Comparison of ENCODE assay signal across 28 cellular contexts in the genomic region with DNA sequence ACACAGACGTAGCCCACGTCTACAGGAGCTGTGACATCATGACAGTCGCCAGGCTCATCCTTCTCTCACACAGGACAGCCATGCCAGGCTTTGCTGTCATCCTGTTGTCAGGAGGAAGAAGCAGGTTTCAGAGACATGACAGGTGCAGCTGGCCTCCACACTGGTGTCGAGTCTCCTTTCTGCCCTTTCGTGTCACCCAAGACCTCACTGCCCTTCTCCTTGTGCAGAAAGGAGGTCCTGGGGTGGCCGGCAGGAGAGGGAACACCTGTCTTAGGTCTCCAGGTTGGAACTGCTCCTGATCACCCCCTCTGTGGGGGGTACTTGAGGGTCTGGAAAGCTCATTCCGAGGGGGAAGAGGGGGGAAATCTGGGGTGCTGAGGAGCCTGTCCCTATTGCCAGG. TPM values are rescaled to one million over a fixed set of nuclear protein-coding genes. Genes with fewer than 3 reads are reported as not detected.
DNase-seq lines count a peak whose midpoint lies in the region; FAIRE-seq and TF ChIP-seq lines count a peak whose summit lies in the region.
"Had no signal": no experiment of that assay in that cellular context is flagged by ENCODE, and none has a peak within 500 bp of the region (broad histone marks: within the 10 kb centered on the region; RNA-seq: fewer than 3 reads in every experiment).

No MANE protein-coding gene starts in this region.

- FAIRE-seq in kidney (lab: Jason Lieb, UNC) (no peak), GM12892 (lab: Jason Lieb, UNC) (no peak)
- FAIRE-seq: GM18507, K562 had no signal

- no peak overlapping the region for H3K27ac ChIP-seq in OCI-LY3 (ENCODE audit: low read length)
- H3K27ac ChIP-seq in kidney (ENCODE audit: low read depth in 2 of 2, low read length in 2 of 2) = no peak overlapping the region
- H3K27ac ChIP-seq: GM23248, RWPE1 had no signal

- peak; percentile 54 for DNase-seq in activated CD8-positive, alpha-beta memory T cell treated with anti-CD3 and anti-CD28 coated beads for 24 hours
- no peak for DNase-seq in activated CD8-positive, alpha-beta memory T cell treated with anti-CD3 and anti-CD28 coated beads, Interleukin-2, amount 50 U/mL, for 4 hours
- DNase-seq in kidney = peak; percentile 46
- peak; percentile 19 for DNase-seq in stimulated activated CD8-positive, alpha-beta memory T cell treated with anti-CD3 and anti-CD28 coated beads, Interleukin-4, amount 100 ng/mL, for 48 hours
- DNase-seq in GM12892 (ENCODE audit: insufficient read length) = no peak
- no peak for DNase-seq in HAP-1 (ENCODE audit: low spot score in 2 of 2)
- no peak for DNase-seq in NCI-H2227 treated with DMSO at 0.1 percent for 48 hours (lab: John Stamatoyannopoulos, UW)
- DNase-seq: 8988T; ACHN; BE2C; CD4-positive, CD25-positive, alpha-beta regulatory T cell; DMS153; DND-41; GM23248; H7; Kasumi-1; MV-4-11; NCI-H1105; NCI-H1436 treated with DMSO at 0.1 percent for 48 hours; NCI-H2029; NCI-H446 treated with DMSO at 0.1 percent for 48 hours; NCI-H526; NCI-H82; SHP77 had no signal

- H3K79me2 ChIP-seq in OCI-LY3 (ENCODE audit: low read length) = no peaks in the 10 kb centered on the region

- no peaks in the 10 kb centered on the region for H4K20me1 ChIP-seq in OCI-LY3 (ENCODE audit: insufficient read depth, low read length)

- intact Hi-C loops in kidney (cut with DNase I) = no loop called here

- no peak overlapping the region for H3K9ac ChIP-seq in OCI-LY3 (ENCODE audit: low read length)
- H3K9ac ChIP-seq in kidney (ENCODE audit: low read length in 2 of 2) = no peak overlapping the region
- H3K9ac ChIP-seq: GM23248 had no signal

- no peak for TF ChIP-seq CTCF in OCI-LY3 (IDR thresholded peaks at IDR 0.05; ENCODE audit: low read depth, low read length)
- TF ChIP-seq CTCF in kidney (IDR thresholded peaks at IDR 0.05; ENCODE audit: borderline replicate concordance, extremely low read depth, insufficient read depth) = no peak

- 0 out of 2 replicates have a peak, but pooled peaks cover 5% of the 10 kb centered on the region for H3K9me3 ChIP-seq in OCI-LY3 (ENCODE audit: insufficient read depth, low read length)
- H3K9me3 ChIP-seq in kidney (ENCODE audit: control insufficient read depth in 1 of 2, low read length in 2 of 2) = no peaks in the 10 kb centered on the region
- H3K9me3 ChIP-seq in HAP-1 = peaks cover 5% of the 10 kb centered on the region; the same call in 1 of the 2 replicates
- H3K9me3 ChIP-seq: BE2C had no signal

- H3K36me3 ChIP-seq in OCI-LY3 (replicated peaks; ENCODE audit: low read depth, low read length) (no peaks in the 10 kb centered on the region), kidney (ENCODE audit: control insufficient read depth in 1 of 2, insufficient read depth in 2 of 2, low read length in 2 of 2) (no peaks in the 10 kb centered on the region), HAP-1 (replicated peaks) (no peaks in the 10 kb centered on the region)
- H3K36me3 ChIP-seq: BE2C had no signal

- in situ Hi-C loops in HAP-1 (cut with MboI; ENCODE audit: low sequenced_read_pairs) = no loop called here

- 0 out of 2 replicates have a peak, but pooled peaks cover 6% of the 10 kb centered on the region for H3K27me3 ChIP-seq in OCI-LY3 (ENCODE audit: low read depth, low read length)
- peaks cover 16% of the 10 kb centered on the region for H3K27me3 ChIP-seq in HAP-1 (ENCODE audit: low read depth)

- peaks cover 66% of the 10 kb centered on the region for H3K4me1 ChIP-seq in OCI-LY3 (ENCODE audit: low read length)
- H3K4me1 ChIP-seq in kidney (ENCODE audit: control insufficient read depth in 1 of 2, insufficient read depth in 1 of 2, low read depth in 1 of 2, low read length in 2 of 2) = no peaks in the 10 kb centered on the region
- H3K4me1 ChIP-seq in HAP-1 = no peaks in the 10 kb centered on the region
- H3K4me1 ChIP-seq: BE2C had no signal

- H3K4me2 ChIP-seq in OCI-LY3 (ENCODE audit: low read length) = peak overlapping the region; percentile 19; the same call in 1 of the 2 replicates

- TF ChIP-seq POLR2A in GM12892 (IDR thresholded peaks at IDR 0.05; ENCODE audit: low read depth, low read length) = no peak

- H3K4me3 ChIP-seq in OCI-LY3 (ENCODE audit: low read length) (no peak overlapping the region), kidney (ENCODE audit: low read length in 2 of 2) (no peak overlapping the region), HAP-1 (no peak overlapping the region)
- H3K4me3 ChIP-seq: GM23248, K562 had no signal

- H2AFZ ChIP-seq in OCI-LY3 (ENCODE audit: low read depth, low read length) = no peak overlapping the region
- H2AFZ ChIP-seq: GM23248 had no signal

RNA-seq across cellular contexts. Expression of gene IRF8, which starts 41.6 kb away (rescaled TPM):
- 33.3 TPM for total RNA-seq in kidney
- 2.9 TPM for polyA plus RNA-seq in kidney (ENCODE audit: insufficient read depth, low read depth, low replicate concordance)
- 139 TPM for polyA plus RNA-seq in GM12892 (2012; ENCODE audit: missing spikeins)
- total RNA-seq: GM23248 had no signal

RNA-seq across cellular contexts. Expression of gene COX4I1, which starts 57.9 kb away (rescaled TPM):
- total RNA-seq in kidney = 439 TPM
- 1,996 TPM for polyA plus RNA-seq in kidney (ENCODE audit: insufficient read depth, low read depth, low replicate concordance)
- 895 TPM for polyA plus RNA-seq in GM12892 (2012; ENCODE audit: missing spikeins)

RNA-seq across cellular contexts. Expression of gene EMC8, which starts 58.1 kb away (rescaled TPM):
- total RNA-seq in kidney = 20.9 TPM
- polyA plus RNA-seq in kidney (ENCODE audit: insufficient read depth, low read depth, low replicate concordance) = 24.7 TPM
- polyA plus RNA-seq in GM12892 (2012; ENCODE audit: missing spikeins) = 14.5 TPM

Comparison
In these comparisons a context has a peak if more than half of its experiments do, and no peak if none do; other contexts are left out.
1. DNase-seq: peak in activated CD8-positive, alpha-beta memory T cell treated with anti-CD3 and anti-CD28 coated beads for 24 hours (single experiment), kidney (single experiment) and stimulated activated CD8-positive, alpha-beta memory T cell treated with anti-CD3 and anti-CD28 coated beads, Interleukin-4, amount 100 ng/mL, for 48 hours (single experiment); none in activated CD8-positive, alpha-beta memory T cell treated with anti-CD3 and anti-CD28 coated beads, Interleukin-2, amount 50 U/mL, for 4 hours (single experiment), GM12892 (single experiment), HAP-1 (0 of 2) and NCI-H2227 treated with DMSO at 0.1 percent for 48 hours (single experiment).